In the genomic region with DNA sequence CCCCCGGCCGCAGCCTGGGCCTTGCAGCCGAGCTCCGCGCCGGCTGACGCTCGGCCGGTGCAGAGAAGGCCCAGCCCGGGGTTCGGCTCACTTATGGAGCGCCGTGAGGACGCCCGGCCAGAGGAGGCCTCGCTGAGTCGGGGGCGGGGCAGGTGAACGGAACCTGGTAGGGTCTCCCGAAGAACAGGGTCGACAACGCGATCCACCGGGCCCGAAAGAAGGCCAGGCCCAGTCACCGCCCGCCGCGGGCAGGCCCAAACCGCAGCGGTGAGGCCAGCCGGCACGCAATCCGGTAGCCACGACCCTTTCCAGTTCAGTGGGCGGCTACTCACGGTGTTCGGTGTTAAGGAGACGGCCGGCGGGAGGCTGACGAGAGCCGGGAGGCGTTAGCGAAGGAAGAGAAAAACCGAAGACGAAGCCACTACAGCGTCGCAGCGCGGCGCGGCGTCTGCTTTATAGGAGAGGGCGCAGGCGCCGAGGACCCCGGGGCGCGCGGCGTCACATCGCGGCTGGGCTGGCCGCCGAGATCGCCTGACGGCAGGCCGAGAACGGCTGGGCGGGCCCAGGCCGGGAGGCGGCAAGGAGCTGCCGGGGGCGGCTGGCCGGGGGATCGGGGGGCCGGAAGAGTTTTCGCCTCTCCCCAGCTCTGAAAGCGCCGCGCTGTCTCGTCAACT, we compare ENCODE assay signal across 8 cellular contexts. TPM values are rescaled to one million over a fixed set of nuclear protein-coding genes. Genes with fewer than 3 reads are reported as not detected.
A peak's percentile ranks its signal among the peaks of the same experiment; 100 is the strongest.
DNase-seq lines count a peak whose midpoint lies in the region; ATAC-seq lines count a peak whose summit lies in the region.

TSS of gene SKP1 (minus strand) at position 428 of the 674 bp plus-strand sequence. CDS start 2,928 bp downstream, outside the sequence.

- H3K9me3 Mint-ChIP-seq in CD4-positive, CD25-positive, alpha-beta regulatory T cell, result no peaks in the 10 kb centered on the region

- POLR2A ChIA-PET in activated CD8-positive, alpha-beta memory T cell treated with anti-CD3 and anti-CD28 coated beads for 36 hours (lab: Charles Lee), result interaction anchor here (0.5 to 2.6 kb wide), 15 partner anchors 8 to 350 kb away, joined by 3 to 27 read pairs (median 4); partner anchors contain the start of genes PPP2CA and UBE2B

- peak within 1 kb of the TSS; percentile 93 to 99 (median 97) for H3K4me3 Mint-ChIP-seq in CD4-positive, CD25-positive, alpha-beta regulatory T cell

- peak within 1 kb of the TSS; percentile 95 for H3K4me3 ChIP-seq in CD4-positive, CD25-positive, alpha-beta regulatory T cell (ENCODE audit: low read depth, low read length)

- peak; percentile 88 for ATAC-seq in CD4-positive, CD25-positive, alpha-beta regulatory T cell (ENCODE audit: low read depth in 2 of 2)
- ATAC-seq in GM19372 (IDR thresholded peaks at IDR 0.05; ENCODE audit: low read depth, unreplicated experiment) (peak; percentile 71), HG03520 (IDR thresholded peaks at IDR 0.05; ENCODE audit: unreplicated experiment) (peak; percentile 71)

- H3K4me1 ChIP-seq in CD4-positive, CD25-positive, alpha-beta regulatory T cell (ENCODE audit: control insufficient read depth, insufficient read depth, low read length, poor library complexity, severe bottlenecking), result peaks cover 45% of the 10 kb centered on the region

- peaks cover 13% of the 10 kb centered on the region for H3K36me3 Mint-ChIP-seq in CD4-positive, CD25-positive, alpha-beta regulatory T cell

- CTCF ChIA-PET in activated CD8-positive, alpha-beta memory T cell treated with anti-CD3 and anti-CD28 coated beads for 36 hours (lab: Charles Lee), result interaction anchor here (0.6 to 1.6 kb wide), 7 partner anchors 23 to 234 kb away, joined by 3 to 5 read pairs (median 3); partner anchors contain the start of genes CDKN2AIPNL and PPP2CA

- no peaks in the 10 kb centered on the region for H3K27me3 ChIP-seq in CD4-positive, CD25-positive, alpha-beta regulatory T cell (ENCODE audit: control insufficient read depth, insufficient read depth, low read length)

- peak; percentile 71 to 92 (median 90) for DNase-seq in CD4-positive, CD25-positive, alpha-beta regulatory T cell
- DNase-seq in NOMO-1 (lab: John Stamatoyannopoulos, UW; ENCODE audit: unreplicated experiment in 2 of 2) (peak; percentile 78 to 80), lung microvascular endothelial cell (ENCODE audit: low read depth in 2 of 2) (peak; percentile 85 to 88)
- peak; percentile 73 for DNase-seq in effector CD8-positive, alpha-beta T cell (lab: John Stamatoyannopoulos, UW)
- DNase-seq in stimulated activated CD4-positive, alpha-beta T cell treated with anti-CD3 and anti-CD28 coated beads, TNF-alpha, amount 100 ng/mL, for 4 hours (ENCODE audit: low read depth in 3 of 3), result peak; percentile 74 to 81 (median 78)

- H3K36me3 ChIP-seq in CD4-positive, CD25-positive, alpha-beta regulatory T cell (ENCODE audit: control insufficient read depth, insufficient read depth, low read length), result peaks cover 15% of the 10 kb centered on the region

- peaks cover 11 to 40% (median 30%) of the 10 kb centered on the region in 4 donors for H3K4me1 Mint-ChIP-seq in CD4-positive, CD25-positive, alpha-beta regulatory T cell

- H3K27ac ChIP-seq in CD4-positive, CD25-positive, alpha-beta regulatory T cell (ENCODE audit: insufficient read depth, low read length, poor library complexity, severe bottlenecking), result peak within 1 kb of the TSS; percentile 99

- peak within 1 kb of the TSS; percentile 97 to 100 (median 99) for H3K27ac Mint-ChIP-seq in CD4-positive, CD25-positive, alpha-beta regulatory T cell

- no peaks in the 10 kb centered on the region for H3K9me3 ChIP-seq in CD4-positive, CD25-positive, alpha-beta regulatory T cell (ENCODE audit: control insufficient read depth in 2 of 2, low read length in 2 of 2)

- H3K27me3 Mint-ChIP-seq in CD4-positive, CD25-positive, alpha-beta regulatory T cell, result peaks cover under 1% of the 10 kb centered on the region

RNA-seq across cellular contexts. Expression of gene SKP1, which starts in this region (rescaled TPM):
- total RNA-seq in CD4-positive, CD25-positive, alpha-beta regulatory T cell, result 310 TPM
- polyA plus RNA-seq in CD4-positive, CD25-positive, alpha-beta regulatory T cell, result 1,000 to 10,000 TPM; 1,181 to 1,272 (median 1,236) TPM
- 100 to 1,000 TPM; 245 to 268 TPM for total RNA-seq in activated CD8-positive, alpha-beta memory T cell treated with anti-CD3 and anti-CD28 coated beads for 36 hours
- total RNA-seq in lung microvascular endothelial cell, result 119 and 126 TPM in 2 replicates

Comparison
In these comparisons a context has a peak if more than half of its experiments do, and no peak if none do; other contexts are left out.
1. Peak in every context shown above with its lines: DNase-seq, ATAC-seq, H3K4me3 ChIP-seq and H3K27ac ChIP-seq.